8 cellular contexts compared by ENCODE assay signal in genomic region chr2:210502997-210503621, GRCh38.
DNase-seq lines count a peak whose midpoint lies in the region; ATAC-seq and TF ChIP-seq lines count a peak whose summit lies in the region.

No MANE protein-coding gene starts in this region.

- H3K4me3 ChIP-seq in RWPE2 (ENCODE audit: severe bottlenecking) = no peak overlapping the region
- H3K4me3 ChIP-seq in cardiac fibroblast (replicated peaks in 1 of 2; ENCODE audit: low read depth in 2 of 2, low read length in 2 of 2) = peak overlapping the region in 1 of 2 donors; percentile 24

- peak; percentile 1 for DNase-seq in NK-92 treated with Interleukin-12 subunit alpha and Interleukin-12 subunit beta, amount 100 ng/mL, for 24 hours (lab: John Stamatoyannopoulos, UW)
- DNase-seq in NK-92 (lab: John Stamatoyannopoulos, UW; ENCODE audit: unreplicated experiment) (no peak), RWPE2 (ENCODE audit: low spot score) (no peak), cardiac fibroblast (ENCODE audit: low read depth in 2 of 2) (peak; percentile 70 to 71), left kidney (ENCODE audit: low read depth, low spot score) (peak; percentile 74)
- DNase-seq in stimulated activated CD4-positive, alpha-beta T cell treated with anti-CD3 and anti-CD28 coated beads, TNF-alpha, amount 100 ng/mL, for 24 hours (ENCODE audit: low read depth in 3 of 3) = peak in 2 of 3 experiments; percentile 2 to 11

- H3K27me3 ChIP-seq in RWPE2 (ENCODE audit: insufficient read depth, poor library complexity, severe bottlenecking) = no peaks in the 10 kb centered on the region

- peak; percentile 51 for TF ChIP-seq RAD21 in Ishikawa (IDR thresholded peaks at IDR 0.05; ENCODE audit: low read depth)

- TF ChIP-seq CTCF in RWPE2 (IDR thresholded peaks at IDR 0.05; ENCODE audit: poor library complexity, severe bottlenecking) (peak; percentile 89), cardiac fibroblast (IDR thresholded peaks at IDR 0.05; ENCODE audit: low read depth, low read length) (peak; percentile 89)

- H3K27ac ChIP-seq in RWPE2 (ENCODE audit: poor library complexity, severe bottlenecking) = no peak overlapping the region

- no peaks in the 10 kb centered on the region for H3K36me3 ChIP-seq in RWPE2 (ENCODE audit: low read depth)

- peak; percentile 89 for ATAC-seq in GM21576 (IDR thresholded peaks at IDR 0.05; ENCODE audit: unreplicated experiment)
- peak; percentile 58 for ATAC-seq in RWPE2 (ENCODE audit: low read depth)

- H3K9me3 ChIP-seq in RWPE2 (ENCODE audit: severe bottlenecking) = no peaks in the 10 kb centered on the region

- H3K4me1 ChIP-seq in RWPE2 (ENCODE audit: insufficient read depth, poor library complexity, severe bottlenecking) = no peaks in the 10 kb centered on the region

- no peak for TF ChIP-seq EP300 in Ishikawa (IDR thresholded peaks at IDR 0.05; ENCODE audit: borderline replicate concordance)

TF ChIP-seq in Ishikawa, 13 proteins besides CTCF, POLR2A, EP300 and RAD21:
- TF ChIP-seq USF1 (IDR thresholded peaks at IDR 0.05) (no peak), TEAD4 (IDR thresholded peaks at IDR 0.05) (no peak), REST (IDR thresholded peaks at IDR 0.05; ENCODE audit: low read depth) (no peak), FOXM1 (IDR thresholded peaks at IDR 0.05; ENCODE audit: borderline replicate concordance, low read depth) (no peak), NFIC (IDR thresholded peaks at IDR 0.05) (no peak), CREB1 (IDR thresholded peaks at IDR 0.05; ENCODE audit: low read depth) (no peak), TAF1 (IDR thresholded peaks at IDR 0.05; ENCODE audit: low read depth) (no peak), CEBPB (IDR thresholded peaks at IDR 0.05) (no peak), ZBTB7A (IDR thresholded peaks at IDR 0.05; ENCODE audit: low read depth) (no peak), EGR1 (IDR thresholded peaks at IDR 0.05) (no peak), MAX (IDR thresholded peaks at IDR 0.05) (no peak), YY1 (IDR thresholded peaks at IDR 0.05; ENCODE audit: low read depth) (no peak), TCF12 (IDR thresholded peaks at IDR 0.05; ENCODE audit: low read depth) (no peak)

Comparison
In these comparisons a context has a peak if more than half of its experiments do, and no peak if none do; other contexts are left out.
1. DNase-seq: peak in NK-92 treated with Interleukin-12 subunit alpha and Interleukin-12 subunit beta, amount 100 ng/mL, for 24 hours (single experiment), cardiac fibroblast (2 of 2), left kidney (single experiment) and stimulated activated CD4-positive, alpha-beta T cell treated with anti-CD3 and anti-CD28 coated beads, TNF-alpha, amount 100 ng/mL, for 24 hours (2 of 3); none in NK-92 (single experiment) and RWPE2 (single experiment).